26 cellular contexts compared by ENCODE assay signal in the genomic region with DNA sequence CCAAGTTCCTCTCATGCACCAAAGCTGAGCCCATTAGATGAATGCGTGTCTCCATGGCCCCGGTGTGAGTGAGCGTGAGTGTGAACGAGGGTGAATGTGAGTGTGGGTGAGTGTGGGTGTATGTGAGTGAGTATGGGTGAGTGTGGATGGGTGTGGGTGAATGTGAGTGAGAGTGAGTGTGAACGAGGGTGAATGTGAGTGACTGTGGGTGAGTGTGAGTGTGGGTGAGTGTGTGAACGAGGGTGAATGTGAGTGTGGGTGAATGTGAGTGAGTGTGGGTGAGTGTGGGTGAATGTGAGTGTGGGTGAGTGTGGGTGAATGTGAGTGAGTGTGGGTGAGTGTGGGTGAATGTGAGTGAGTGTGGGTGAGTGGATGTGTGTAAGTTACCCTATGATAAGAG.
"Had no signal": no experiment of that assay in that cellular context is flagged by ENCODE, and none has a peak within 500 bp of the region (broad histone marks: within the 10 kb centered on the region; RNA-seq: fewer than 3 reads in every experiment).

No MANE protein-coding gene starts in this region.

- H3K4me1 ChIP-seq: body of pancreas, colonic mucosa, foreskin keratinocyte, gastroesophageal sphincter had no signal

- ATAC-seq: activated CD8-positive, alpha-beta T cell treated with anti-CD3 and anti-CD28 coated beads for 36 hours; activated T-cell treated with anti-CD3 and anti-CD28 coated beads, Interleukin-2, amount 50 U/mL, for 4 hours; activated T-helper 17 cell treated with anti-CD3 and anti-CD28 coated beads, Interleukin-2, amount 50 U/mL, for 72 hours; body of pancreas; esophagus mucosa; foreskin keratinocyte; gastroesophageal sphincter had no signal

- H3K36me3 ChIP-seq: cardiac muscle cell, colonic mucosa, gastroesophageal sphincter had no signal

- H3K4me3 ChIP-seq: body of pancreas, cardiac muscle cell, colonic mucosa, gastroesophageal sphincter had no signal

- H3K27me3 ChIP-seq: body of pancreas, cardiac muscle cell, colonic mucosa, foreskin keratinocyte, gastroesophageal sphincter had no signal

- H3K9me3 ChIP-seq: body of pancreas, colonic mucosa, gastroesophageal sphincter had no signal

- H3K27ac ChIP-seq: body of pancreas, cardiac muscle cell, colonic mucosa, foreskin keratinocyte, gastroesophageal sphincter had no signal

- DNase-seq: activated CD4-positive, alpha-beta T cell treated with anti-CD3 and anti-CD28 coated beads for 1 hour; activated CD4-positive, alpha-beta T cell treated with anti-CD3 and anti-CD28 coated beads for 4 hours; activated CD4-positive, alpha-beta T cell treated with anti-CD3 and anti-CD28 coated beads, Interleukin-2, amount 50 U/mL, for 1 hour; activated CD4-positive, alpha-beta T cell treated with anti-CD3 and anti-CD28 coated beads, Interleukin-2, amount 50 U/mL, for 48 hours; activated CD8-positive, alpha-beta memory T cell treated with anti-CD3 and anti-CD28 coated beads for 24 hours; activated CD8-positive, alpha-beta T cell treated with anti-CD3 and anti-CD28 coated beads for 36 hours; activated effector memory CD4-positive, alpha-beta T cell treated with Interleukin-2 at 50 U/mL for 16 hours; activated gamma-delta T cell treated with Interleukin-2 at 50 U/mL for 16 hours; activated naive CD4-positive, alpha-beta T cell treated with anti-CD3 and anti-CD28 coated beads, Interleukin-2, amount 50 U/mL, for 16 hours; activated naive CD4-positive, alpha-beta T cell treated with Interleukin-2 at 50 U/mL for 16 hours; activated T-cell treated with anti-CD3 and anti-CD28 coated beads, Interleukin-2, amount 50 U/mL, for 4 hours; amygdala; aorta; body of pancreas; central memory CD4-positive, alpha-beta T cell; cerebellar nuclear complex; colonic mucosa; effector memory CD4-positive, alpha-beta T cell; endodermal cell; foreskin keratinocyte; hippocampal formation; T-helper 2 cell had no signal
